ENCODE assay signal across 19 cellular contexts in genomic region chr21:46195595-46196195, GRCh38. TPM values are rescaled to one million over a fixed set of nuclear protein-coding genes. Genes with fewer than 3 reads are reported as not detected.
DNase-seq lines count a peak whose midpoint lies in the region; ATAC-seq and TF ChIP-seq lines count a peak whose summit lies in the region.
"Had no signal": no experiment of that assay in that cellular context is flagged by ENCODE, and none has a peak within 500 bp of the region (broad histone marks: within the 10 kb centered on the region; RNA-seq: fewer than 3 reads in every experiment).

No MANE protein-coding gene starts in this region.

- no peak overlapping the region for H3K9ac ChIP-seq in endodermal cell (ENCODE audit: extremely low read depth, low read length, poor library complexity, severe bottlenecking)

- no peak overlapping the region for H3K27ac Mint-ChIP-seq in natural killer cell treated with Interleukin-12 subunit alpha and Interleukin-12 subunit beta and Interleukin-15 and Interleukin-18, amount 100 ng/mL, for 72 hours
- H3K27ac Mint-ChIP-seq in natural killer cell (no peak overlapping the region), endodermal cell (peak overlapping the region; percentile 64)
- H3K27ac Mint-ChIP-seq: effector memory CD8-positive, alpha-beta T cell had no signal

- no peaks in the 10 kb centered on the region for H3K9me3 Mint-ChIP-seq in natural killer cell treated with Interleukin-12 subunit alpha and Interleukin-12 subunit beta and Interleukin-15 and Interleukin-18, amount 100 ng/mL, for 72 hours
- no peaks in the 10 kb centered on the region for H3K9me3 Mint-ChIP-seq in natural killer cell
- peaks cover 3% of the 10 kb centered on the region for H3K9me3 Mint-ChIP-seq in endodermal cell
- H3K9me3 Mint-ChIP-seq: effector memory CD8-positive, alpha-beta T cell had no signal

- peaks cover 10% of the 10 kb centered on the region for H3K36me3 Mint-ChIP-seq in natural killer cell treated with Interleukin-12 subunit alpha and Interleukin-12 subunit beta and Interleukin-15 and Interleukin-18, amount 100 ng/mL, for 72 hours
- H3K36me3 Mint-ChIP-seq in natural killer cell (peaks cover 23% of the 10 kb centered on the region), endodermal cell (ENCODE audit: low read depth) (peaks cover 71% of the 10 kb centered on the region)

- no peaks in the 10 kb centered on the region for H3K27me3 Mint-ChIP-seq in natural killer cell treated with Interleukin-12 subunit alpha and Interleukin-12 subunit beta and Interleukin-15 and Interleukin-18, amount 100 ng/mL, for 72 hours
- no peaks in the 10 kb centered on the region for H3K27me3 Mint-ChIP-seq in natural killer cell (ENCODE audit: low read depth in 2 of 2)
- no peaks in the 10 kb centered on the region for H3K27me3 Mint-ChIP-seq in endodermal cell (ENCODE audit: insufficient read depth)
- H3K27me3 Mint-ChIP-seq: effector memory CD8-positive, alpha-beta T cell had no signal

- H3K9me3 ChIP-seq in endodermal cell (ENCODE audit: control insufficient read depth, low read length) = peaks cover 4% of the 10 kb centered on the region
- H3K9me3 ChIP-seq: gastrocnemius medialis, vagina had no signal

- no peaks in the 10 kb centered on the region for H3K4me1 ChIP-seq in endodermal cell (ENCODE audit: control insufficient read depth, insufficient read depth, low read length)

- DNase-seq in natural killer cell treated with Interleukin-12 subunit alpha and Interleukin-12 subunit beta and Interleukin-15 and Interleukin-18, amount 100 ng/mL, for 72 hours (ENCODE audit: low spot score) = peak; percentile 49
- DNase-seq in natural killer cell = no peak
- peak; percentile 30 for DNase-seq in endodermal cell
- peak; percentile 60 for DNase-seq in posterior vena cava (ENCODE audit: low spot score)
- DNase-seq in medulla oblongata (ENCODE audit: extremely low spot score) = no peak
- DNase-seq in NCI-H2081 (lab: John Stamatoyannopoulos, UW) = no peak
- DNase-seq: activated CD4-positive, alpha-beta T cell treated with anti-CD3 and anti-CD28 coated beads, Interleukin-2, amount 50 U/mL, for 1 hour; activated gamma-delta T cell; brain microvascular endothelial cell; effector memory CD8-positive, alpha-beta T cell; gastrocnemius medialis; HCEC 1CT; Kasumi-1; NCI-H2171 treated with DMSO at 0.1 percent for 48 hours; NCI-H524; NK-92 treated with Interleukin-12 subunit alpha and Interleukin-12 subunit beta, amount 100 ng/mL, for 24 hours had no signal

- H3K4me3 Mint-ChIP-seq in natural killer cell treated with Interleukin-12 subunit alpha and Interleukin-12 subunit beta and Interleukin-15 and Interleukin-18, amount 100 ng/mL, for 72 hours = no peak overlapping the region
- H3K4me3 Mint-ChIP-seq in natural killer cell (no peak overlapping the region), endodermal cell (no peak overlapping the region)
- H3K4me3 Mint-ChIP-seq: effector memory CD8-positive, alpha-beta T cell had no signal

- no peak for ATAC-seq in natural killer cell treated with Interleukin-12 subunit alpha and Interleukin-12 subunit beta and Interleukin-15 and Interleukin-18, amount 100 ng/mL, for 72 hours
- no peak for ATAC-seq in natural killer cell
- no peak for ATAC-seq in HG02678 (IDR thresholded peaks at IDR 0.05; ENCODE audit: unreplicated experiment)
- ATAC-seq: effector memory CD8-positive, alpha-beta T cell; gastrocnemius medialis; Panc1 had no signal

- no peak for TF ChIP-seq CTCF in natural killer cell (IDR thresholded peaks at IDR 0.05)
- no peak for TF ChIP-seq CTCF in endodermal cell (conservative IDR thresholded peaks at IDR 0.05)

- no peaks in the 10 kb centered on the region for H3K27me3 ChIP-seq in endodermal cell (ENCODE audit: control insufficient read depth, insufficient read depth, low read length, poor library complexity, severe bottlenecking)
- H3K27me3 ChIP-seq: brain microvascular endothelial cell, gastrocnemius medialis, vagina had no signal

- H3K4me1 Mint-ChIP-seq in natural killer cell treated with Interleukin-12 subunit alpha and Interleukin-12 subunit beta and Interleukin-15 and Interleukin-18, amount 100 ng/mL, for 72 hours (ENCODE audit: low read depth in 2 of 2) = peaks cover 4 to 5% of the 10 kb centered on the region in 2 donors
- H3K4me1 Mint-ChIP-seq in natural killer cell (peaks cover 7 to 13% of the 10 kb centered on the region in 2 donors), endodermal cell (no peaks in the 10 kb centered on the region)

- H3K27ac ChIP-seq in endodermal cell (ENCODE audit: low read depth, low read length) = peak overlapping the region; percentile 53
- H3K27ac ChIP-seq: brain microvascular endothelial cell, gastrocnemius medialis, vagina had no signal

- H3K36me3 ChIP-seq in endodermal cell (ENCODE audit: control insufficient read depth, insufficient read depth, low read length) = peaks cover 55% of the 10 kb centered on the region

- intact Hi-C loops in natural killer cell (cut with micrococcal nuclease) = no loop called here
- intact Hi-C loops in posterior vena cava (cut with DNase I) = no loop called here

- WGBS in endodermal cell (ENCODE audit: insufficient coverage in 1 of 2, insufficient read length in 1 of 2), 2 experiments = 90% methylated on average over 18 to 20 of the region's 20 CpGs

- no peak overlapping the region for H3K4me3 ChIP-seq in endodermal cell (ENCODE audit: low read length)
- H3K4me3 ChIP-seq: gastrocnemius medialis, vagina had no signal

RNA-seq across cellular contexts. Expression of gene SPATC1L, which starts 11.4 kb away (rescaled TPM):
- 1 to 10 TPM in 1 of 2 donors, not detected in 1; 5.0 TPM for total RNA-seq in natural killer cell treated with Interleukin-12 subunit alpha and Interleukin-12 subunit beta and Interleukin-15 and Interleukin-18, amount 100 ng/mL, for 72 hours
- total RNA-seq in natural killer cell (1 to 10 TPM in 2 of 3 donors, under 1 TPM in 1; 0.18 to 4.0 (median 2.7) TPM), endodermal cell (10 to 100 TPM; 29.5 to 31.9 TPM), posterior vena cava (10 to 100 TPM in 1 of 2 donors, 1 to 10 TPM in 1; 8.4 to 10.9 TPM)
- 32.1 TPM for polyA plus RNA-seq in endodermal cell (2013, experiment 1 of 2)
- 33.4 TPM for polyA plus RNA-seq in endodermal cell (2013, experiment 2 of 2)

RNA-seq across cellular contexts. Expression of gene LSS, which starts 32.9 kb away (rescaled TPM):
- 10 to 100 TPM; 32.6 to 54.4 TPM for total RNA-seq in natural killer cell treated with Interleukin-12 subunit alpha and Interleukin-12 subunit beta and Interleukin-15 and Interleukin-18, amount 100 ng/mL, for 72 hours
- 10 to 100 TPM; 59.9 to 82.2 (median 62.7) TPM for total RNA-seq in natural killer cell
- total RNA-seq in endodermal cell = 10 to 100 TPM; 56.7 to 85.2 TPM
- 101 TPM for polyA plus RNA-seq in endodermal cell (2013, experiment 1 of 2)
- 100 TPM for polyA plus RNA-seq in endodermal cell (2013, experiment 2 of 2)
- 10 to 100 TPM; 42.5 to 65.0 TPM for total RNA-seq in posterior vena cava

RNA-seq across cellular contexts. Expression of gene FTCD, which starts 40.3 kb away (rescaled TPM):
- not detected for total RNA-seq in natural killer cell treated with Interleukin-12 subunit alpha and Interleukin-12 subunit beta and Interleukin-15 and Interleukin-18, amount 100 ng/mL, for 72 hours
- under 1 TPM in 1 of 3 donors, not detected in 2; 0.34 TPM for total RNA-seq in natural killer cell
- 1 to 10 TPM; 3.5 to 4.6 TPM for total RNA-seq in endodermal cell
- polyA plus RNA-seq in endodermal cell (2013, experiment 1 of 2) = 3.0 TPM
- 1.0 TPM for polyA plus RNA-seq in endodermal cell (2013, experiment 2 of 2)
- total RNA-seq in posterior vena cava = 1 to 10 TPM in 1 of 2 donors, under 1 TPM in 1; 0.29 to 1.2 TPM
- total RNA-seq: vagina had no signal

Comparison
In these comparisons a context has a peak if more than half of its experiments do, and no peak if none do; other contexts are left out.
1. DNase-seq: peak in natural killer cell treated with Interleukin-12 subunit alpha and Interleukin-12 subunit beta and Interleukin-15 and Interleukin-18, amount 100 ng/mL, for 72 hours (single experiment), endodermal cell (single experiment) and posterior vena cava (single experiment); none in natural killer cell (single experiment), medulla oblongata (single experiment) and NCI-H2081 (0 of 2).